Comparison of ENCODE assay signal across 8 cellular contexts in the genomic region with DNA sequence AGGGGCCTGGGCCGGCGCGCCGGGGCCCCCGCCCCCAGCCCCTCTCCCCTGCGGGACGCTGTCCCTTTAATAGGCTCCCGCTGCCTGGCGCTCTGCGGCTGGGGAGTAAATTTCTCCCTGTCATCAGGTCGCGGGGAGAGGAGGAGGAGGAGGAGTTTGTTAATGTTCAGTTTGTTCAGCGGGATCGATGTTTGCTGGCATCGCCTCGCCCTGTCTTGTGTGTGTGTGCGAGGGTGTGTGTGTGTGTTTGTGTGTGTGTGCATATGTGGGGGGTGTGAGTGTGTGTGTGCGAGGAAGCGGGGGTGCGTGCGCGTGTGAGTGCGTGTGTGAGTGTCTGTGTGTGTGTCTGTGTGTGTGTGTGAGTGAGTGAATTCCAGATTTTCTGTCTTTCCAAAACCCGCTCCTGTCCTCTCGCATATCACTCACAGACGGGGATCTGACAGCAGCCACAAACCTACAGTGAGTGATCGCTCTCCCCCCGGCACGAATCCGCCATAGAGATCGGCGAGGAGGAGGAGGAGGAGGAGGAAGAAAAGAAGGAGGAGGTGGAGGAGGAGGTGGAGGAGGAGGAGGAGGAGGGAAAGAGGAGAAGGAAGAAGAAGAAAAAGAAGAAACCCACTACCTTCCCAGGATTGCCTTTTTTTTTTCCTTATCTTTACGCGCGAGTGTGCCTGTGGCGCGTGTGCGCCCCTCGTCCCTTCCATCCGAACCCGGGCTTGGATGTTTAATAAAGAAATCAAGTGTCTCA. TPM values are rescaled to one million over a fixed set of nuclear protein-coding genes. Genes with fewer than 3 reads are reported as not detected.
DNase-seq lines count a peak whose midpoint lies in the region; ATAC-seq and TF ChIP-seq lines count a peak whose summit lies in the region.

A gene with protein sequence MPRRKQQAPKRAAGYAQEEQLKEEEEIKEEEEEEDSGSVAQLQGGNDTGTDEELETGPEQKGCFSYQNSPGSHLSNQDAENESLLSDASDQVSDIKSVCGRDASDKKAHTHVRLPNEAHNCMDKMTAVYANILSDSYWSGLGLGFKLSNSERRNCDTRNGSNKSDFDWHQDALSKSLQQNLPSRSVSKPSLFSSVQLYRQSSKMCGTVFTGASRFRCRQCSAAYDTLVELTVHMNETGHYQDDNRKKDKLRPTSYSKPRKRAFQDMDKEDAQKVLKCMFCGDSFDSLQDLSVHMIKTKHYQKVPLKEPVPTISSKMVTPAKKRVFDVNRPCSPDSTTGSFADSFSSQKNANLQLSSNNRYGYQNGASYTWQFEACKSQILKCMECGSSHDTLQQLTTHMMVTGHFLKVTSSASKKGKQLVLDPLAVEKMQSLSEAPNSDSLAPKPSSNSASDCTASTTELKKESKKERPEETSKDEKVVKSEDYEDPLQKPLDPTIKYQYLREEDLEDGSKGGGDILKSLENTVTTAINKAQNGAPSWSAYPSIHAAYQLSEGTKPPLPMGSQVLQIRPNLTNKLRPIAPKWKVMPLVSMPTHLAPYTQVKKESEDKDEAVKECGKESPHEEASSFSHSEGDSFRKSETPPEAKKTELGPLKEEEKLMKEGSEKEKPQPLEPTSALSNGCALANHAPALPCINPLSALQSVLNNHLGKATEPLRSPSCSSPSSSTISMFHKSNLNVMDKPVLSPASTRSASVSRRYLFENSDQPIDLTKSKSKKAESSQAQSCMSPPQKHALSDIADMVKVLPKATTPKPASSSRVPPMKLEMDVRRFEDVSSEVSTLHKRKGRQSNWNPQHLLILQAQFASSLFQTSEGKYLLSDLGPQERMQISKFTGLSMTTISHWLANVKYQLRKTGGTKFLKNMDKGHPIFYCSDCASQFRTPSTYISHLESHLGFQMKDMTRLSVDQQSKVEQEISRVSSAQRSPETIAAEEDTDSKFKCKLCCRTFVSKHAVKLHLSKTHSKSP (N-terminal part only) (plus strand): TSS at position 169 of the 748 bp plus-strand sequence. CDS start 936 bp downstream, outside the sequence.

- intact Hi-C loops in sciatic nerve (cut with DNase I) = no loop called here

- no peaks in the 10 kb centered on the region for H3K36me3 ChIP-seq in hepatocyte (replicated peaks; ENCODE audit: insufficient read depth, low read depth)

- no peaks in the 10 kb centered on the region for H3K9me2 ChIP-seq in hepatocyte (replicated peaks; ENCODE audit: insufficient read depth)

- H3K36me3 Mint-ChIP-seq in activated naive CD8-positive, alpha-beta T cell treated with anti-CD3 and anti-CD28 coated beads, Interleukin-2, amount 10 ng/mL, durations not matched to agents 7 days and 5 days = peaks cover 2% of the 10 kb centered on the region

- H3K4me3 Mint-ChIP-seq in activated naive CD8-positive, alpha-beta T cell treated with anti-CD3 and anti-CD28 coated beads, Interleukin-2, amount 10 ng/mL, durations not matched to agents 7 days and 5 days = peak within 1 kb of the TSS; percentile 90

- no peaks in the 10 kb centered on the region for H3K9me3 Mint-ChIP-seq in activated naive CD8-positive, alpha-beta T cell treated with anti-CD3 and anti-CD28 coated beads, Interleukin-2, amount 10 ng/mL, durations not matched to agents 7 days and 5 days

- H3K4me1 Mint-ChIP-seq in activated naive CD8-positive, alpha-beta T cell treated with anti-CD3 and anti-CD28 coated beads, Interleukin-2, amount 10 ng/mL, durations not matched to agents 7 days and 5 days = peaks cover 11% of the 10 kb centered on the region

- peak within 1 kb of the TSS; percentile 92 for H2AFZ ChIP-seq in hepatocyte

- DNase-seq in HK-2 (ENCODE audit: unreplicated experiment) (peak; percentile 34), SK-N-DZ (ENCODE audit: low spot score) (peak; percentile 85), hepatocyte (ENCODE audit: low spot score) (peak; percentile 51), sciatic nerve (ENCODE audit: low spot score) (peak; percentile 60), SW 1271 (lab: John Stamatoyannopoulos, UW) (no peak), amniotic stem cell (lab: John Stamatoyannopoulos, UW) (no peak)
- peak; percentile 38 for DNase-seq in activated naive CD8-positive, alpha-beta T cell treated with anti-CD3 and anti-CD28 coated beads, Interleukin-2, amount 10 ng/mL, durations not matched to agents 7 days and 5 days

- no peaks in the 10 kb centered on the region for H4K20me1 ChIP-seq in hepatocyte (ENCODE audit: insufficient read depth, poor library complexity, severe bottlenecking)

- H3K27me3 ChIP-seq in hepatocyte = peaks cover 10% of the 10 kb centered on the region

- H3K4me2 ChIP-seq in hepatocyte = peak within 1 kb of the TSS; percentile 86

- POLR2A ChIA-PET in activated naive CD8-positive, alpha-beta T cell treated with anti-CD3 and anti-CD28 coated beads, Interleukin-2, amount 10 ng/mL, durations not matched to agents 7 days and 5 days (lab: Charles Lee) = no interaction called here

- TF ChIP-seq CTCF in hepatocyte (IDR thresholded peaks at IDR 0.05; ENCODE audit: poor library complexity) = no peak

- peak; percentile 45 for ATAC-seq in activated naive CD8-positive, alpha-beta T cell treated with anti-CD3 and anti-CD28 coated beads, Interleukin-2, amount 10 ng/mL, durations not matched to agents 7 days and 5 days (ENCODE audit: low read depth)
- ATAC-seq in sciatic nerve = peak; percentile 77
- ATAC-seq in GM21529 (IDR thresholded peaks at IDR 0.05; ENCODE audit: unreplicated experiment) = no peak

- H3K4me3 ChIP-seq in hepatocyte = peak within 1 kb of the TSS; percentile 80

- under 1% methylated on average over 32 of the region's 41 CpGs for WGBS in hepatocyte (ENCODE audit: low lambda C conversion rate, missing lambda C conversion rate)

- H3K27ac ChIP-seq in hepatocyte = peak within 1 kb of the TSS; percentile 36

- peaks cover 39% of the 10 kb centered on the region for H3K27me3 Mint-ChIP-seq in activated naive CD8-positive, alpha-beta T cell treated with anti-CD3 and anti-CD28 coated beads, Interleukin-2, amount 10 ng/mL, durations not matched to agents 7 days and 5 days

- H3K9me3 ChIP-seq in hepatocyte (ENCODE audit: low read depth) = no peaks in the 10 kb centered on the region

- peak within 1 kb of the TSS; percentile 74 for H3K27ac Mint-ChIP-seq in activated naive CD8-positive, alpha-beta T cell treated with anti-CD3 and anti-CD28 coated beads, Interleukin-2, amount 10 ng/mL, durations not matched to agents 7 days and 5 days

- peaks cover 15% of the 10 kb centered on the region for H3K79me2 ChIP-seq in hepatocyte

- H3K4me1 ChIP-seq in hepatocyte (ENCODE audit: insufficient read depth) = peaks cover 8% of the 10 kb centered on the region

RNA-seq across cellular contexts. Expression of the gene that starts here (rescaled TPM):
- 1.9 and 3.5 TPM in 2 replicates for polyA plus RNA-seq in SK-N-DZ (2014; cell fraction: cytosol; rRNA removed)
- 1.4 and 3.7 TPM in 2 replicates for polyA plus RNA-seq in SK-N-DZ (2014; cell fraction: nucleus; rRNA removed)
- total RNA-seq in activated naive CD8-positive, alpha-beta T cell treated with anti-CD3 and anti-CD28 coated beads, Interleukin-2, amount 10 ng/mL, durations not matched to agents 7 days and 5 days = under 1 TPM; 0.44 to 0.54 TPM
- total RNA-seq in hepatocyte (5.2 and 6.6 TPM in 2 replicates), sciatic nerve (33.1 TPM)
- 1.1 and 4.1 TPM in 2 replicates for polyA plus RNA-seq in hepatocyte

Comparison
In these comparisons a context has a peak if more than half of its experiments do, and no peak if none do; other contexts are left out.
1. Peak in DNase-seq and ATAC-seq in activated naive CD8-positive, alpha-beta T cell treated with anti-CD3 and anti-CD28 coated beads, Interleukin-2, amount 10 ng/mL, durations not matched to agents 7 days and 5 days; RNA of the gene not detected or under 1 TPM.
2. DNase-seq: peak in HK-2 (single experiment), SK-N-DZ (single experiment), hepatocyte (single experiment) and sciatic nerve (single experiment); none in SW 1271 (0 of 2) and amniotic stem cell (single experiment).